Comparison of ENCODE assay signal across 19 cellular contexts in the genomic region with DNA sequence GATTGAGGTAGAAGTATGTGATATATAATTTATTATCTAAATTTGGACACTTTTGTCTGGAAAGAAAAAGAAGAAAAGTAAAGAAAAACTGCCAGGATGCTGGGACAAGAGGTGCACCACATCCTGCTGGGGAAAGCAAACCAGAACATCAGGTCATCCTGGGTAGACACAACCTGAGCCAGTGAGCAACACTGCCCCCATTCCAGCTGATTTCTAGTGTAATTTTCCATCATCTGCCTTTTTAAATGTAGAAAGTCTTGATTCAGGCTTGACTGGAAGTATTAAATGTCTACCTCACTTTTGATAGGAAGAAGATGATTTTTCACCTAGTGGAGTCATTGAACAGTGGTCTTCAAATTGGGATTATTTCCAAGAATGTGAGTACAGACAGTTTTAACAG.
A peak's percentile ranks its signal among the peaks of the same experiment; 100 is the strongest.
DNase-seq lines count a peak whose midpoint lies in the region; ATAC-seq and TF ChIP-seq lines count a peak whose summit lies in the region.
"Had no signal": no experiment of that assay in that cellular context is flagged by ENCODE, and none has a peak within 500 bp of the region (broad histone marks: within the 10 kb centered on the region; RNA-seq: fewer than 3 reads in every experiment).

No MANE protein-coding gene starts in this region.

- H4K8ac ChIP-seq in neuronal stem cell (ENCODE audit: low read depth, low read length): no peak overlapping the region

- no peak overlapping the region for H2BK120ac ChIP-seq in neuronal stem cell (ENCODE audit: low read depth, low read length)

- H2BK12ac ChIP-seq in neuronal stem cell (ENCODE audit: low read length): no peak overlapping the region

- no peak overlapping the region for H3K9ac ChIP-seq in neuronal stem cell (ENCODE audit: low read depth, low read length, poor library complexity)

- POLR2A ChIA-PET in activated CD4-positive, alpha-beta memory T cell treated with anti-CD3 and anti-CD28 coated beads, Interleukin-2, amount 10 ng/mL, durations not matched to agents 7 days and 5 days (lab: Charles Lee): no interaction called here

- ATAC-seq in GM19023 (IDR thresholded peaks at IDR 0.05; ENCODE audit: unreplicated experiment): no peak
- ATAC-seq: left colon, Right ventricle myocardium inferior had no signal

- peak; percentile 65 for DNase-seq in AG10803 (ENCODE audit: low read depth)
- DNase-seq in LHCN-M2 (ENCODE audit: low read depth): peak; percentile 55
- DNase-seq in cerebellar cortex (ENCODE audit: low spot score): peak; percentile 56
- no peak for DNase-seq in neuronal stem cell (ENCODE audit: low spot score)
- no peak for DNase-seq in activated CD4-positive, alpha-beta memory T cell treated with anti-CD3 and anti-CD28 coated beads, Interleukin-2, amount 10 ng/mL, durations not matched to agents 7 days and 5 days
- no peak for DNase-seq in HT-29 (ENCODE audit: low spot score)
- DNase-seq in superior temporal gyrus (ENCODE audit: extremely low spot score): no peak
- DNase-seq: activated T-cell treated with anti-CD3 and anti-CD28 coated beads, Interleukin-2, amount 50 U/mL, for 24 hours; BE2C; Kasumi-1; left colon; NCI-H446 treated with DMSO at 0.1 percent for 48 hours; nucleus accumbens; stimulated activated CD4-positive, alpha-beta T cell treated with anti-CD3 and anti-CD28 coated beads, Interleukin-4, amount 100 ng/mL, for 4 hours; substantia nigra had no signal

- H2AFZ ChIP-seq in neuronal stem cell (ENCODE audit: low read length): no peak overlapping the region

- peak; percentile 26; the same call in 1 of the 2 replicates for TF ChIP-seq CTCF in AG10803 (conservative IDR thresholded peaks at IDR 0.05; ENCODE audit: low read length)

- H3K9me3 ChIP-seq in neuronal stem cell (replicated peaks in 1 of 2; ENCODE audit: control insufficient read depth in 2 of 2, insufficient read depth in 1 of 2, low read depth in 1 of 2, low read length in 2 of 2): peaks cover 0 to 22% of the 10 kb centered on the region in 2 donors
- H3K9me3 ChIP-seq: BE2C had no signal

- no peaks in the 10 kb centered on the region for H3K36me3 ChIP-seq in neuronal stem cell (replicated peaks in 1 of 2; ENCODE audit: control insufficient read depth in 2 of 2, insufficient read depth in 2 of 2, low read length in 2 of 2)
- H3K36me3 ChIP-seq: BE2C had no signal

- H3K27me3 ChIP-seq in neuronal stem cell (ENCODE audit: control insufficient read depth in 3 of 3, insufficient read depth in 3 of 3, low read depth in 1 of 3, low read length in 3 of 3): no peaks in the 10 kb centered on the region
- H3K27me3 ChIP-seq: BE2C had no signal

- no peak overlapping the region for H3K4me2 ChIP-seq in neuronal stem cell (ENCODE audit: insufficient read depth, low read length, poor library complexity, severe bottlenecking)

- no peak overlapping the region for H3K23ac ChIP-seq in neuronal stem cell (ENCODE audit: low read depth, low read length, poor library complexity)

- H2BK15ac ChIP-seq in neuronal stem cell (ENCODE audit: low read length): no peak overlapping the region

- H3K27ac ChIP-seq in neuronal stem cell (replicated peaks; ENCODE audit: low read length): peak overlapping the region; percentile 10
- H3K27ac ChIP-seq: VCaP had no signal

- H3K18ac ChIP-seq in neuronal stem cell (ENCODE audit: low read length): no peak overlapping the region

- H3K4me1 Mint-ChIP-seq in activated CD4-positive, alpha-beta memory T cell treated with anti-CD3 and anti-CD28 coated beads, Interleukin-2, amount 10 ng/mL, durations not matched to agents 7 days and 5 days: no peaks in the 10 kb centered on the region
- H3K4me1 Mint-ChIP-seq: central memory CD8-positive, alpha-beta T cell had no signal

- H3K4me3 ChIP-seq in AG10803 (ENCODE audit: low read length) (no peak overlapping the region), neuronal stem cell (ENCODE audit: low read length in 2 of 2) (no peak overlapping the region)

- no peak overlapping the region for H3K14ac ChIP-seq in neuronal stem cell (ENCODE audit: low read length)

- no peak overlapping the region for H3K27ac Mint-ChIP-seq in activated CD4-positive, alpha-beta memory T cell treated with anti-CD3 and anti-CD28 coated beads, Interleukin-2, amount 10 ng/mL, durations not matched to agents 7 days and 5 days
- H3K27ac Mint-ChIP-seq: activated T-cell treated with anti-CD3 and anti-CD28 coated beads, Interleukin-2, amount 50 U/mL, for 24 hours had no signal

- H3K36me3 Mint-ChIP-seq in activated CD4-positive, alpha-beta memory T cell treated with anti-CD3 and anti-CD28 coated beads, Interleukin-2, amount 10 ng/mL, durations not matched to agents 7 days and 5 days (ENCODE audit: low read depth): no peaks in the 10 kb centered on the region

- no peak overlapping the region for H3K4ac ChIP-seq in neuronal stem cell (ENCODE audit: low read length)

- CTCF ChIA-PET in activated CD4-positive, alpha-beta memory T cell treated with anti-CD3 and anti-CD28 coated beads, Interleukin-2, amount 10 ng/mL, durations not matched to agents 7 days and 5 days (lab: Charles Lee): no interaction called here

- no peak overlapping the region for H4K91ac ChIP-seq in neuronal stem cell (ENCODE audit: low read depth, low read length, poor library complexity)

- H3K79me1 ChIP-seq in neuronal stem cell (ENCODE audit: low read depth, low read length): no peaks in the 10 kb centered on the region

- H3K4me3 Mint-ChIP-seq in activated CD4-positive, alpha-beta memory T cell treated with anti-CD3 and anti-CD28 coated beads, Interleukin-2, amount 10 ng/mL, durations not matched to agents 7 days and 5 days: no peak overlapping the region
- H3K4me3 Mint-ChIP-seq: activated T-cell treated with anti-CD3 and anti-CD28 coated beads, Interleukin-2, amount 50 U/mL, for 24 hours; central memory CD8-positive, alpha-beta T cell had no signal

- peaks cover 15% of the 10 kb centered on the region for H3K27me3 Mint-ChIP-seq in activated CD4-positive, alpha-beta memory T cell treated with anti-CD3 and anti-CD28 coated beads, Interleukin-2, amount 10 ng/mL, durations not matched to agents 7 days and 5 days
- H3K27me3 Mint-ChIP-seq: central memory CD8-positive, alpha-beta T cell had no signal

- H3K9me3 Mint-ChIP-seq in activated CD4-positive, alpha-beta memory T cell treated with anti-CD3 and anti-CD28 coated beads, Interleukin-2, amount 10 ng/mL, durations not matched to agents 7 days and 5 days: no peaks in the 10 kb centered on the region
- H3K9me3 Mint-ChIP-seq: activated T-cell treated with anti-CD3 and anti-CD28 coated beads, Interleukin-2, amount 50 U/mL, for 24 hours had no signal

- no peak overlapping the region for H2BK5ac ChIP-seq in neuronal stem cell (ENCODE audit: low read length)

- H2AK5ac ChIP-seq in neuronal stem cell (ENCODE audit: low read depth, low read length): no peak overlapping the region

- peaks cover 7 to 12% of the 10 kb centered on the region in 2 donors for H3K4me1 ChIP-seq in neuronal stem cell (ENCODE audit: control insufficient read depth in 2 of 2, insufficient read depth in 1 of 2, low read depth in 1 of 2, low read length in 2 of 2)
- H3K4me1 ChIP-seq: BE2C had no signal

Comparison
In these comparisons a context has a peak if more than half of its experiments do, and no peak if none do; other contexts are left out.
1. DNase-seq: peak in AG10803 (single experiment), LHCN-M2 (single experiment) and cerebellar cortex (single experiment); none in neuronal stem cell (single experiment), activated CD4-positive, alpha-beta memory T cell treated with anti-CD3 and anti-CD28 coated beads, Interleukin-2, amount 10 ng/mL, durations not matched to agents 7 days and 5 days (single experiment), HT-29 (single experiment) and superior temporal gyrus (single experiment).